Comparison of ENCODE assay signal across 22 cellular contexts in genomic region chr19:4199699-4200293, GRCh38. TPM values are rescaled to one million over a fixed set of nuclear protein-coding genes. Genes with fewer than 3 reads are reported as not detected.
DNase-seq lines count a peak whose midpoint lies in the region; ATAC-seq and TF ChIP-seq lines count a peak whose summit lies in the region.
"Had no signal": no experiment of that assay in that cellular context is flagged by ENCODE, and none has a peak within 500 bp of the region (broad histone marks: within the 10 kb centered on the region; RNA-seq: fewer than 3 reads in every experiment).

No MANE protein-coding gene starts in this region.

- peaks cover 0 to 32% (median 11%) of the 10 kb centered on the region in 45 donors for H3K27me3 ChIP-seq in dorsolateral prefrontal cortex

- no peak for ATAC-seq in left cardiac atrium
- ATAC-seq: Right ventricle myocardium inferior had no signal

- TF ChIP-seq CTCF in dorsolateral prefrontal cortex (IDR thresholded peaks at IDR 0.05 in 54 of 56, conservative IDR thresholded peaks at IDR 0.05 in 2 of 56; ENCODE audit: low read depth in 1 of 56, partially characterized antibody in 56 of 56), result no peak
- TF ChIP-seq CTCF in RWPE1 (conservative IDR thresholded peaks at IDR 0.05; ENCODE audit: low read depth), result no peak

- peak; percentile 50 for DNase-seq in NCI-H146 (lab: John Stamatoyannopoulos, UW)
- DNase-seq in NCI-H146 treated with DMSO at 0.1 percent for 48 hours (lab: John Stamatoyannopoulos, UW; ENCODE audit: unreplicated experiment), result no peak
- peak; percentile 10 for DNase-seq in NCI-H1417 treated with DMSO at 0.1 percent for 48 hours (lab: John Stamatoyannopoulos, UW)
- no peak for DNase-seq in dorsolateral prefrontal cortex
- DNase-seq in T-helper 9 cell, result no peak
- no peak for DNase-seq in RWPE1 (ENCODE audit: low spot score)
- DNase-seq in left cardiac atrium, result no peak
- DNase-seq: activated CD4-positive, alpha-beta T cell treated with anti-CD3 and anti-CD28 coated beads for 1 hour; CD4-positive, CD25-positive, alpha-beta regulatory T cell; cortex of kidney; Karpas-422; NCI-H187; NCI-H82; stimulated activated CD4-positive, alpha-beta T cell treated with anti-CD3 and anti-CD28 coated beads, Interleukin-4, amount 100 ng/mL, for 4 hours; T-helper 2 cell had no signal

- CTCF ChIA-PET in RWPE1 (lab: Yijun Ruan, JAX), result interaction anchor here (0.5 to 1.0 kb wide), 4 partner anchors 10 to 696 kb away, joined by 3 to 5 read pairs (median 4); no protein-coding TSS in a partner anchor

- H3K27ac ChIP-seq in dorsolateral prefrontal cortex (peak overlapping the region in 32 of 59 donors; percentile 1 to 78 (median 51)), temporal lobe (ENCODE audit: low read depth, low read length) (peak overlapping the region; percentile 17), RWPE1 (no peak overlapping the region)
- H3K27ac ChIP-seq: tibial nerve had no signal

- POLR2A ChIA-PET in RWPE1 (lab: Yijun Ruan, JAX; ENCODE audit: low non-redundant PET), result no interaction called here

- intact Hi-C loops in dorsolateral prefrontal cortex (cut with DNase I) (no loop called here), left cardiac atrium (cut with DNase I) (loop anchor here (5.0 to 10.0 kb wide), 2 partner anchors 212 to 535 kb away; partner anchors contain the start of gene EEF2 (in 1 of the 2))

- peak overlapping the region in 38 of 59 donors; percentile 3 to 68 (median 52) for H3K4me3 ChIP-seq in dorsolateral prefrontal cortex
- H3K4me3 ChIP-seq: tibial nerve had no signal

RNA-seq across cellular contexts. Expression of gene ANKRD24, which starts 17.3 kb away (rescaled TPM):
- total RNA-seq in dorsolateral prefrontal cortex (10 to 100 TPM; 15.8 to 64.8 (median 32.6) TPM), temporal lobe (8.9 TPM), left cardiac atrium (1 to 10 TPM in 1 of 2 donors, under 1 TPM in 1; 0.86 to 1.2 TPM)
- total RNA-seq: epithelial cell of proximal tubule had no signal

RNA-seq across cellular contexts. Expression of gene SIRT6, which starts 17.4 kb away (rescaled TPM):
- 10 to 100 TPM; 13.5 to 37.9 (median 21.8) TPM for total RNA-seq in dorsolateral prefrontal cortex
- 11.1 TPM for total RNA-seq in temporal lobe
- 10 to 100 TPM; 13.0 to 21.8 TPM for total RNA-seq in left cardiac atrium

RNA-seq across cellular contexts. Expression of gene EBI3, which starts 29.5 kb away (rescaled TPM):
- total RNA-seq in dorsolateral prefrontal cortex, result 10 to 100 TPM in 2 of 120 experiments, 1 to 10 TPM in 111, under 1 TPM in 5, not detected in 2; 0.41 to 14.3 (median 3.1) TPM
- total RNA-seq in temporal lobe, result 0.25 TPM
- 1 to 10 TPM; 1.2 TPM for total RNA-seq in left cardiac atrium
- total RNA-seq: CD4-positive, CD25-positive, alpha-beta regulatory T cell had no signal

RNA-seq across cellular contexts. Expression of gene CREB3L3, which starts 46.4 kb away (rescaled TPM):
- total RNA-seq in dorsolateral prefrontal cortex, result 1 to 10 TPM in 53 of 120 experiments, under 1 TPM in 63, not detected in 4; 0.21 to 3.2 (median 0.93) TPM
- not detected for total RNA-seq in temporal lobe
- not detected for total RNA-seq in left cardiac atrium
- total RNA-seq: A673; CD4-positive, CD25-positive, alpha-beta regulatory T cell; epithelial cell of proximal tubule; glomerular endothelial cell; omental fat pad; Right ventricle myocardium inferior; tibial nerve had no signal

RNA-seq across cellular contexts. Expression of gene YJU2, which starts 47.1 kb away (rescaled TPM):
- total RNA-seq in dorsolateral prefrontal cortex (10 to 100 TPM; 13.4 to 26.3 (median 19.0) TPM), temporal lobe (10.3 TPM), left cardiac atrium (10 to 100 TPM in 1 of 2 donors, 1 to 10 TPM in 1; 8.5 to 11.8 TPM)

Comparison
In these comparisons a context has a peak if more than half of its experiments do, and no peak if none do; other contexts are left out.
1. DNase-seq: peak in NCI-H146 (single experiment) and NCI-H1417 treated with DMSO at 0.1 percent for 48 hours (single experiment); none in NCI-H146 treated with DMSO at 0.1 percent for 48 hours (single experiment), dorsolateral prefrontal cortex (0 of 10), T-helper 9 cell (single experiment), RWPE1 (single experiment) and left cardiac atrium (single experiment).
2. intact Hi-C loops: an anchor here in left cardiac atrium (5.0 to 10.0 kb wide); none called in dorsolateral prefrontal cortex.